In genomic region chr20:57714409-57715267, GRCh38 we compare ENCODE assay signal across 2 cellular contexts.
TF ChIP-seq lines count a peak whose summit lies in the region.

No MANE protein-coding gene starts in this region.

TF ChIP-seq in HepG2, 621 proteins besides CTCF, POLR2A, EP300 and RAD21:
- TF ChIP-seq EHMT2 (IDR thresholded peaks at IDR 0.05; ENCODE audit: borderline replicate concordance, low read depth, low read length) (no peak), ZNF629 (CRISPR knock-in tag; conservative IDR thresholded peaks at IDR 0.05) (peak; percentile 63; the same call in 1 of the 2 replicates), MTF1 (CRISPR knock-in tag; IDR thresholded peaks at IDR 0.05) (no peak), NKX3-1 (CRISPR knock-in tag; IDR thresholded peaks at IDR 0.05) (no peak), ZNF207 (IDR thresholded peaks at IDR 0.05; ENCODE audit: borderline replicate concordance) (no peak), NFYB (CRISPR knock-in tag; IDR thresholded peaks at IDR 0.05) (no peak), SIN3A (IDR thresholded peaks at IDR 0.05; ENCODE audit: borderline replicate concordance, low read depth, low read length) (no peak), ZNF414 (CRISPR knock-in tag; IDR thresholded peaks at IDR 0.05) (no peak), ZNF564 (CRISPR knock-in tag; IDR thresholded peaks at IDR 0.05) (no peak), ZNF768 (CRISPR knock-in tag; IDR thresholded peaks at IDR 0.05) (peak; percentile 34; the same call in 1 of the 2 replicates), SMAD3 (CRISPR knock-in tag; IDR thresholded peaks at IDR 0.05) (no peak), ZFP36L2 (CRISPR knock-in tag; IDR thresholded peaks at IDR 0.05) (no peak), NFKBIZ (CRISPR knock-in tag; IDR thresholded peaks at IDR 0.05) (no peak), MIER3 (CRISPR knock-in tag; IDR thresholded peaks at IDR 0.05; ENCODE audit: borderline replicate concordance) (no peak)

TF ChIP-seq in K562, 482 proteins besides CTCF, POLR2A, EP300 and RAD21:
- TF ChIP-seq RBM25 (IDR thresholded peaks at IDR 0.05; ENCODE audit: low read depth, low read length, severe bottlenecking) (peak; percentile 7), STAT5B (CRISPR knock-in tag; IDR thresholded peaks at IDR 0.05) (no peak)
TF ChIP-seq in K562: peak in this region for 1.
